9 cellular contexts compared by ENCODE assay signal in genomic region chr4:26175016-26175786, GRCh38.
DNase-seq lines count a peak whose midpoint lies in the region; ATAC-seq lines count a peak whose summit lies in the region.
"Had no signal": no experiment of that assay in that cellular context is flagged by ENCODE, and none has a peak within 500 bp of the region (broad histone marks: within the 10 kb centered on the region; RNA-seq: fewer than 3 reads in every experiment).

No MANE protein-coding gene starts in this region.

- ATAC-seq in HG02588 (IDR thresholded peaks at IDR 0.05; ENCODE audit: unreplicated experiment), result peak; percentile 51

- peak; percentile 59 for DNase-seq in activated CD8-positive, alpha-beta memory T cell treated with anti-CD3 and anti-CD28 coated beads for 24 hours
- DNase-seq in activated CD8-positive, alpha-beta memory T cell treated with anti-CD3 and anti-CD28 coated beads, Interleukin-2, amount 50 U/mL, for 4 hours, result no peak
- peak; percentile 40 for DNase-seq in activated CD4-positive, alpha-beta T cell treated with anti-CD3 and anti-CD28 coated beads for 48 hours
- peak; percentile 26 to 36 for DNase-seq in stimulated activated CD4-positive, alpha-beta T cell treated with anti-CD3 and anti-CD28 coated beads, Interleukin-2, amount 100 ng/mL, for 24 hours
- DNase-seq in cerebellar nuclear complex (lab: John Stamatoyannopoulos, UW) (no peak), head of caudate nucleus (no peak), mesenteric fat pad (ENCODE audit: low spot score) (no peak)
- DNase-seq: posterior cingulate gyrus had no signal

- intact Hi-C loops in head of caudate nucleus (cut with DNase I), result no loop called here

Comparison
In these comparisons a context has a peak if more than half of its experiments do, and no peak if none do; other contexts are left out.
1. DNase-seq: peak in activated CD8-positive, alpha-beta memory T cell treated with anti-CD3 and anti-CD28 coated beads for 24 hours (single experiment), activated CD4-positive, alpha-beta T cell treated with anti-CD3 and anti-CD28 coated beads for 48 hours (single experiment) and stimulated activated CD4-positive, alpha-beta T cell treated with anti-CD3 and anti-CD28 coated beads, Interleukin-2, amount 100 ng/mL, for 24 hours (2 of 2); none in activated CD8-positive, alpha-beta memory T cell treated with anti-CD3 and anti-CD28 coated beads, Interleukin-2, amount 50 U/mL, for 4 hours (single experiment), cerebellar nuclear complex (0 of 2), head of caudate nucleus (0 of 42) and mesenteric fat pad (single experiment).